Comparison of ENCODE assay signal across 20 cellular contexts in genomic region chr14:104268725-104269436, GRCh38.
DNase-seq lines count a peak whose midpoint lies in the region; ATAC-seq and TF ChIP-seq lines count a peak whose summit lies in the region.
"Had no signal": no experiment of that assay in that cellular context is flagged by ENCODE, and none has a peak within 500 bp of the region (broad histone marks: within the 10 kb centered on the region; RNA-seq: fewer than 3 reads in every experiment).

No MANE protein-coding gene starts in this region.

- intact Hi-C loops in left lung (cut with DNase I) = no loop called here
- intact Hi-C loops in sigmoid colon (cut with DNase I) = no loop called here

- H3K4me3 ChIP-seq in left lung (no peak overlapping the region), sigmoid colon (no peak overlapping the region)
- H3K4me3 ChIP-seq: neural progenitor cell, SJCRH30, tibial nerve had no signal

- peak; percentile 14 for DNase-seq in activated naive CD4-positive, alpha-beta T cell treated with anti-CD3 and anti-CD28 coated beads, Interleukin-2, amount 10 ng/mL, durations not matched to agents 7 days and 5 days
- no peak for DNase-seq in activated naive CD4-positive, alpha-beta T cell treated with Interleukin-2 at 50 U/mL for 16 hours
- DNase-seq in T-helper 17 cell = peak in 1 of 3 donors; percentile 8
- peak; percentile 19 to 64 for DNase-seq in left lung
- DNase-seq in stimulated activated CD8-positive, alpha-beta memory T cell treated with anti-CD3 and anti-CD28 coated beads, Interleukin-4, amount 100 ng/mL, for 48 hours = peak; percentile 8
- DNase-seq in sigmoid colon = no peak
- DNase-seq in NCI-H446 (lab: John Stamatoyannopoulos, UW) = no peak
- DNase-seq: activated CD4-positive, alpha-beta T cell treated with anti-CD3 and anti-CD28 coated beads for 36 hours; cortex of kidney; DMS79 treated with DMSO at 0.1 percent for 48 hours; NCI-H1092 treated with DMSO at 0.1 percent for 48 hours; NCI-H2029; stimulated activated CD4-positive, alpha-beta T cell treated with anti-CD3 and anti-CD28 coated beads, Interleukin-4, amount 100 ng/mL, for 1 hour had no signal

- CTCF ChIA-PET in activated naive CD4-positive, alpha-beta T cell treated with anti-CD3 and anti-CD28 coated beads, Interleukin-2, amount 10 ng/mL, durations not matched to agents 7 days and 5 days (lab: Charles Lee) = no interaction called here

- no peaks in the 10 kb centered on the region for H3K4me1 ChIP-seq in left lung
- H3K4me1 ChIP-seq in sigmoid colon = no peaks in the 10 kb centered on the region
- H3K4me1 ChIP-seq: neural progenitor cell, SJCRH30 had no signal

- TF ChIP-seq EP300 in sigmoid colon (IDR thresholded peaks at IDR 0.05) = no peak

- no peaks in the 10 kb centered on the region for H3K36me3 ChIP-seq in left lung
- no peaks in the 10 kb centered on the region for H3K36me3 ChIP-seq in sigmoid colon
- H3K36me3 ChIP-seq: neural progenitor cell, SJCRH30, tibial nerve had no signal

- TF ChIP-seq CTCF in left lung (IDR thresholded peaks at IDR 0.05) (no peak), sigmoid colon (IDR thresholded peaks at IDR 0.05) (no peak)

- ATAC-seq in T-helper 17 cell (no peak), left lung (no peak)
- ATAC-seq in stimulated activated memory B cell treated with anti-CD40 and anti-IgM and Interleukin-4, amounts not matched to agents 10 μg/mL and 1 μg/mL and 100 μg/mL, for 72 hours = no peak
- ATAC-seq: activated CD4-positive, alpha-beta T cell treated with anti-CD3 and anti-CD28 coated beads for 36 hours; activated T-helper 17 cell treated with anti-CD3 and anti-CD28 coated beads, Interleukin-2, amount 50 U/mL, for 72 hours; stimulated activated naive CD8-positive, alpha-beta T cell treated with anti-CD3 and anti-CD28 coated beads, Interleukin-15, amount 100 ng/mL, for 72 hours; T-cell had no signal

- no peak overlapping the region for H3K27ac Mint-ChIP-seq in activated naive CD4-positive, alpha-beta T cell treated with anti-CD3 and anti-CD28 coated beads, Interleukin-2, amount 10 ng/mL, durations not matched to agents 7 days and 5 days
- H3K27ac Mint-ChIP-seq in T-helper 17 cell = no peak overlapping the region
- no peak overlapping the region for H3K27ac Mint-ChIP-seq in stimulated activated memory B cell treated with anti-CD40 and anti-IgM and Interleukin-4, amounts not matched to agents 10 μg/mL and 1 μg/mL and 100 μg/mL, for 72 hours
- H3K27ac Mint-ChIP-seq: activated CD4-positive, alpha-beta T cell treated with anti-CD3 and anti-CD28 coated beads for 36 hours; activated T-helper 17 cell treated with anti-CD3 and anti-CD28 coated beads, Interleukin-2, amount 50 U/mL, for 72 hours; neural progenitor cell; T-cell had no signal

- H3K27ac ChIP-seq in left lung = no peak overlapping the region
- H3K27ac ChIP-seq in sigmoid colon = no peak overlapping the region
- H3K27ac ChIP-seq: neural progenitor cell, SJCRH30, tibial nerve had no signal

- H3K9me3 Mint-ChIP-seq in activated naive CD4-positive, alpha-beta T cell treated with anti-CD3 and anti-CD28 coated beads, Interleukin-2, amount 10 ng/mL, durations not matched to agents 7 days and 5 days = no peaks in the 10 kb centered on the region
- no peaks in the 10 kb centered on the region for H3K9me3 Mint-ChIP-seq in stimulated activated memory B cell treated with anti-CD40 and anti-IgM and Interleukin-4, amounts not matched to agents 10 μg/mL and 1 μg/mL and 100 μg/mL, for 72 hours
- H3K9me3 Mint-ChIP-seq: activated T-helper 17 cell treated with anti-CD3 and anti-CD28 coated beads, Interleukin-2, amount 50 U/mL, for 72 hours; neural progenitor cell; stimulated activated naive CD8-positive, alpha-beta T cell treated with anti-CD3 and anti-CD28 coated beads, Interleukin-15, amount 100 ng/mL, for 72 hours; T-cell had no signal

- H3K27me3 ChIP-seq in left lung (no peaks in the 10 kb centered on the region), sigmoid colon (no peaks in the 10 kb centered on the region)
- H3K27me3 ChIP-seq: neural progenitor cell, SJCRH30, tibial nerve had no signal

- no peaks in the 10 kb centered on the region for H3K27me3 Mint-ChIP-seq in activated naive CD4-positive, alpha-beta T cell treated with anti-CD3 and anti-CD28 coated beads, Interleukin-2, amount 10 ng/mL, durations not matched to agents 7 days and 5 days
- peaks cover under 1% of the 10 kb centered on the region for H3K27me3 Mint-ChIP-seq in T-helper 17 cell
- H3K27me3 Mint-ChIP-seq in stimulated activated memory B cell treated with anti-CD40 and anti-IgM and Interleukin-4, amounts not matched to agents 10 μg/mL and 1 μg/mL and 100 μg/mL, for 72 hours = peaks cover 11% of the 10 kb centered on the region
- H3K27me3 Mint-ChIP-seq: activated CD4-positive, alpha-beta T cell treated with anti-CD3 and anti-CD28 coated beads for 36 hours; activated T-helper 17 cell treated with anti-CD3 and anti-CD28 coated beads, Interleukin-2, amount 50 U/mL, for 72 hours; T-cell had no signal

- no peaks in the 10 kb centered on the region for H3K36me3 Mint-ChIP-seq in activated naive CD4-positive, alpha-beta T cell treated with anti-CD3 and anti-CD28 coated beads, Interleukin-2, amount 10 ng/mL, durations not matched to agents 7 days and 5 days
- H3K36me3 Mint-ChIP-seq in T-helper 17 cell (ENCODE audit: low read depth) = no peaks in the 10 kb centered on the region
- H3K36me3 Mint-ChIP-seq in stimulated activated memory B cell treated with anti-CD40 and anti-IgM and Interleukin-4, amounts not matched to agents 10 μg/mL and 1 μg/mL and 100 μg/mL, for 72 hours = no peaks in the 10 kb centered on the region
- H3K36me3 Mint-ChIP-seq: neural progenitor cell, T-cell had no signal

- peaks cover 3% of the 10 kb centered on the region for H3K4me1 Mint-ChIP-seq in activated naive CD4-positive, alpha-beta T cell treated with anti-CD3 and anti-CD28 coated beads, Interleukin-2, amount 10 ng/mL, durations not matched to agents 7 days and 5 days
- no peaks in the 10 kb centered on the region for H3K4me1 Mint-ChIP-seq in T-helper 17 cell
- no peaks in the 10 kb centered on the region for H3K4me1 Mint-ChIP-seq in stimulated activated memory B cell treated with anti-CD40 and anti-IgM and Interleukin-4, amounts not matched to agents 10 μg/mL and 1 μg/mL and 100 μg/mL, for 72 hours
- H3K4me1 Mint-ChIP-seq: activated CD4-positive, alpha-beta T cell treated with anti-CD3 and anti-CD28 coated beads for 36 hours; activated T-helper 17 cell treated with anti-CD3 and anti-CD28 coated beads, Interleukin-2, amount 50 U/mL, for 72 hours had no signal

- 87% methylated on average over 23 to 24 of the region's 25 CpGs for WGBS in sigmoid colon, 2 donors

- no peak for TF ChIP-seq POLR2A in sigmoid colon (IDR thresholded peaks at IDR 0.05)

- H3K4me3 Mint-ChIP-seq in activated naive CD4-positive, alpha-beta T cell treated with anti-CD3 and anti-CD28 coated beads, Interleukin-2, amount 10 ng/mL, durations not matched to agents 7 days and 5 days = no peak overlapping the region
- H3K4me3 Mint-ChIP-seq in T-helper 17 cell = peak overlapping the region; percentile 19
- no peak overlapping the region for H3K4me3 Mint-ChIP-seq in stimulated activated memory B cell treated with anti-CD40 and anti-IgM and Interleukin-4, amounts not matched to agents 10 μg/mL and 1 μg/mL and 100 μg/mL, for 72 hours
- H3K4me3 Mint-ChIP-seq: activated CD4-positive, alpha-beta T cell treated with anti-CD3 and anti-CD28 coated beads for 36 hours; neural progenitor cell had no signal

- no peaks in the 10 kb centered on the region for H3K9me3 ChIP-seq in T-helper 17 cell (ENCODE audit: control insufficient read depth, low read length, poor library complexity, severe bottlenecking)
- no peaks in the 10 kb centered on the region for H3K9me3 ChIP-seq in left lung
- H3K9me3 ChIP-seq in sigmoid colon = no peaks in the 10 kb centered on the region
- H3K9me3 ChIP-seq: SJCRH30, tibial nerve had no signal

Comparison
In these comparisons a context has a peak if more than half of its experiments do, and no peak if none do; other contexts are left out.
1. DNase-seq: peak in activated naive CD4-positive, alpha-beta T cell treated with anti-CD3 and anti-CD28 coated beads, Interleukin-2, amount 10 ng/mL, durations not matched to agents 7 days and 5 days (single experiment), left lung (2 of 2) and stimulated activated CD8-positive, alpha-beta memory T cell treated with anti-CD3 and anti-CD28 coated beads, Interleukin-4, amount 100 ng/mL, for 48 hours (single experiment); none in activated naive CD4-positive, alpha-beta T cell treated with Interleukin-2 at 50 U/mL for 16 hours (single experiment), sigmoid colon (single experiment) and NCI-H446 (0 of 2).